Comparison of ENCODE assay signal across 17 cellular contexts in the genomic region with DNA sequence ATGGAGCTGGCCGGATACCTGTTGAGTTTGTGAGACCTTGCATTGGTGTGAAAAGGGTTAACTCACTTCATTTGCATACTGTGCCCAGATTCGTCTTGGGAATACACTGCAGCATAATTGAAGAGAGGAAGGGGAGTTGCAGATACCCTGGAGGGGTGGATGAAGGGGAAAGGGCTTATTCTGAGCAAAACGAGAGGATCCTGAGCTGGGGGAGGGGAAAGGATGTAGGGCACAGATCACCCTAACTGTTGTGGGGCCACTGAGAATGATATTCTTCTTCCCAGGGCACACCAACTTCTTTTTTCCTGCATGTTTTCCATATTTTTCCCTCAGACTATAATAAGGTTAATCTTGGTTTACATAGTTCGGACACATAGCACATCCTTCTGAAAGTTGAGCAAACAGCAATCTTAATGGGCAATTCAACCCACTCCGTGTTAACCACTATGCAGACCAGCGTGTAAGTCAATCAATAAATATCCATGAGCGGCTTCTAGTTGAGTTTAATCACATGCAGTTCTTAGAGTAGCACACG. TPM values are rescaled to one million over a fixed set of nuclear protein-coding genes. Genes with fewer than 3 reads are reported as not detected.
DNase-seq lines count a peak whose midpoint lies in the region; ATAC-seq lines count a peak whose summit lies in the region.
"Had no signal": no experiment of that assay in that cellular context is flagged by ENCODE, and none has a peak within 500 bp of the region (broad histone marks: within the 10 kb centered on the region; RNA-seq: fewer than 3 reads in every experiment).

No MANE protein-coding gene starts in this region.

- no peak overlapping the region for H2BK120ac ChIP-seq in neuronal stem cell (ENCODE audit: low read depth, low read length)

- no peak overlapping the region for H4K8ac ChIP-seq in neuronal stem cell (ENCODE audit: low read depth, low read length)

- H3K4ac ChIP-seq in neuronal stem cell (ENCODE audit: low read length) = no peak overlapping the region

- peak overlapping the region; percentile 63 for H3K18ac ChIP-seq in neuronal stem cell (ENCODE audit: low read length)

- no peak overlapping the region for H2BK15ac ChIP-seq in neuronal stem cell (ENCODE audit: low read length)

- H3K14ac ChIP-seq in neuronal stem cell (ENCODE audit: low read length) = no peak overlapping the region

- ATAC-seq in GM18517 (IDR thresholded peaks at IDR 0.05; ENCODE audit: unreplicated experiment) = no peak
- no peak for ATAC-seq in GM18519 (IDR thresholded peaks at IDR 0.05; ENCODE audit: low FRiP score, unreplicated experiment)
- ATAC-seq: naive thymus-derived CD4-positive, alpha-beta T cell had no signal

- no peak overlapping the region for H3K27ac ChIP-seq in neuronal stem cell (replicated peaks; ENCODE audit: low read length)
- H3K27ac ChIP-seq: esophagus squamous epithelium, tibial artery had no signal

- H3K36me3 ChIP-seq in H7 (replicated peaks; ENCODE audit: control insufficient read depth, insufficient read depth, low read length) (no peaks in the 10 kb centered on the region), NT2/D1 (ENCODE audit: insufficient read depth, insufficient read length, low read length) (no peaks in the 10 kb centered on the region), neuronal stem cell (replicated peaks in 1 of 2; ENCODE audit: control insufficient read depth in 2 of 2, insufficient read depth in 2 of 2, low read length in 2 of 2) (no peaks in the 10 kb centered on the region)
- H3K36me3 ChIP-seq: esophagus squamous epithelium, tibial artery had no signal

- DNase-seq in H7 (peak; percentile 71), NT2/D1 (ENCODE audit: low read depth, low spot score) (no peak), cerebellar cortex (ENCODE audit: low spot score) (peak; percentile 61), neuronal stem cell (ENCODE audit: low spot score) (no peak), activated gamma-delta T cell (lab: John Stamatoyannopoulos, UW) (no peak)
- DNase-seq: amygdala; CD4-positive, CD25-positive, alpha-beta regulatory T cell; esophagus squamous epithelium; Karpas-422; naive thymus-derived CD4-positive, alpha-beta T cell; NCI-H1436 treated with DMSO at 0.1 percent for 48 hours; NCI-H524; stimulated activated CD4-positive, alpha-beta T cell treated with anti-CD3 and anti-CD28 coated beads, Interleukin-2, amount 100 ng/mL, for 24 hours; T-helper 9 cell; tibial artery had no signal

- H3K27me3 ChIP-seq in H7 (ENCODE audit: control insufficient read depth, insufficient read depth, low read length) (peaks cover 1% of the 10 kb centered on the region; the same call in 1 of the 2 replicates), NT2/D1 (ENCODE audit: insufficient read depth, insufficient read length) (no peaks in the 10 kb centered on the region), neuronal stem cell (ENCODE audit: control insufficient read depth in 3 of 3, insufficient read depth in 3 of 3, low read depth in 1 of 3, low read length in 3 of 3) (no peaks in the 10 kb centered on the region)

- WGBS in neuronal stem cell (ENCODE audit: extremely low coverage in 2 of 2, insufficient read length in 2 of 2, insufficient replicate concordance in 1 of 2), 2 donors = no CpG with 5 or more reads among the region's 8 CpGs

- peaks cover 7% of the 10 kb centered on the region for H3K4me1 ChIP-seq in NT2/D1 (ENCODE audit: insufficient read depth, insufficient read length)
- H3K4me1 ChIP-seq in neuronal stem cell (ENCODE audit: control insufficient read depth in 2 of 2, insufficient read depth in 1 of 2, low read depth in 1 of 2, low read length in 2 of 2) = peaks cover 3 to 4% of the 10 kb centered on the region in 2 donors
- H3K4me1 ChIP-seq: esophagus squamous epithelium, tibial artery had no signal

- no peak overlapping the region for H3K4me2 ChIP-seq in neuronal stem cell (ENCODE audit: insufficient read depth, low read length, poor library complexity, severe bottlenecking)

- no peak overlapping the region for H2BK5ac ChIP-seq in neuronal stem cell (ENCODE audit: low read length)

- no peak overlapping the region for H3K23ac ChIP-seq in neuronal stem cell (ENCODE audit: low read depth, low read length, poor library complexity)

- H3K9me3 ChIP-seq in NT2/D1 (ENCODE audit: insufficient read depth, low read length) = peaks cover 9% of the 10 kb centered on the region
- H3K9me3 ChIP-seq in neuronal stem cell (replicated peaks in 1 of 2; ENCODE audit: control insufficient read depth in 2 of 2, insufficient read depth in 1 of 2, low read depth in 1 of 2, low read length in 2 of 2) = no peaks in the 10 kb centered on the region
- H3K9me3 ChIP-seq: esophagus squamous epithelium had no signal

- no peak overlapping the region for H2AK5ac ChIP-seq in neuronal stem cell (ENCODE audit: low read depth, low read length)

- H3K9ac ChIP-seq in NT2/D1 (ENCODE audit: insufficient read length, low read depth) = peak overlapping the region; percentile 68
- H3K9ac ChIP-seq in neuronal stem cell (ENCODE audit: low read depth, low read length, poor library complexity) = no peak overlapping the region

- H2BK12ac ChIP-seq in neuronal stem cell (ENCODE audit: low read length) = no peak overlapping the region

- no peaks in the 10 kb centered on the region for H3K79me1 ChIP-seq in neuronal stem cell (ENCODE audit: low read depth, low read length)

- H4K91ac ChIP-seq in neuronal stem cell (ENCODE audit: low read depth, low read length, poor library complexity) = no peak overlapping the region

- H2AFZ ChIP-seq in neuronal stem cell (ENCODE audit: low read length) = no peak overlapping the region

- H3K4me3 ChIP-seq in H7 (ENCODE audit: insufficient read depth, low read depth, low read length) (no peak overlapping the region), NT2/D1 (ENCODE audit: insufficient read length, low read depth) (no peak overlapping the region), neuronal stem cell (ENCODE audit: low read length in 2 of 2) (no peak overlapping the region)
- H3K4me3 ChIP-seq: esophagus squamous epithelium, tibial artery had no signal

RNA-seq across cellular contexts. Expression of a gene that starts 11.7 kb away (rescaled TPM):
- 130 and 156 TPM in 2 replicates for total RNA-seq in H7 (2014; rRNA removed; shearing (Covaris generic))
- 162 TPM for polyA plus RNA-seq in neuronal stem cell (2013, experiment 1 of 2)
- 172 TPM for polyA plus RNA-seq in neuronal stem cell (2013, experiment 2 of 2)

Comparison
In these comparisons a context has a peak if more than half of its experiments do, and no peak if none do; other contexts are left out.
1. DNase-seq: peak in H7 (single experiment) and cerebellar cortex (single experiment); none in NT2/D1 (single experiment), neuronal stem cell (single experiment) and activated gamma-delta T cell (single experiment).